ENCODE assay signal across 6 cellular contexts in genomic region chr14:94787092-94787491, GRCh38. TPM values are rescaled to one million over a fixed set of nuclear protein-coding genes. Genes with fewer than 3 reads are reported as not detected.
"Had no signal": no experiment of that assay in that cellular context is flagged by ENCODE, and none has a peak within 500 bp of the region (broad histone marks: within the 10 kb centered on the region; RNA-seq: fewer than 3 reads in every experiment).

No MANE protein-coding gene starts in this region.

- H3K4me1 Mint-ChIP-seq: GM23338, IgD-negative memory B cell had no signal

- DNase-seq: H9, HCEC 1CT had no signal

- H3K27ac ChIP-seq: HL-60 had no signal

- H3K36me3 Mint-ChIP-seq: IgD-negative memory B cell had no signal

- H3K27me3 Mint-ChIP-seq: IgD-negative memory B cell had no signal

- H3K9me3 Mint-ChIP-seq: GM23338, H9 had no signal

- H3K27ac Mint-ChIP-seq: GM23338, H9, IgD-negative memory B cell had no signal

- H3K4me3 ChIP-seq: GM23338 had no signal

- H3K4me3 Mint-ChIP-seq: GM23338, H9, IgD-negative memory B cell had no signal

- ATAC-seq: GM23338, HepG2 had no signal

RNA-seq across cellular contexts. Expression of gene GSC, which starts 17.2 kb away (rescaled TPM):
- total RNA-seq: H9, HepG2 had no signal
